Comparison of ENCODE assay signal across 1 cellular context in genomic region chr14:63717704-63718103, GRCh38.
TF ChIP-seq lines count a peak whose summit lies in the region.

No MANE protein-coding gene starts in this region.

TF ChIP-seq in HEK293, 187 proteins besides CTCF, POLR2A, EP300 and RAD21 (continued from another document and continues in another):
- TF ChIP-seq, protein P1, sequence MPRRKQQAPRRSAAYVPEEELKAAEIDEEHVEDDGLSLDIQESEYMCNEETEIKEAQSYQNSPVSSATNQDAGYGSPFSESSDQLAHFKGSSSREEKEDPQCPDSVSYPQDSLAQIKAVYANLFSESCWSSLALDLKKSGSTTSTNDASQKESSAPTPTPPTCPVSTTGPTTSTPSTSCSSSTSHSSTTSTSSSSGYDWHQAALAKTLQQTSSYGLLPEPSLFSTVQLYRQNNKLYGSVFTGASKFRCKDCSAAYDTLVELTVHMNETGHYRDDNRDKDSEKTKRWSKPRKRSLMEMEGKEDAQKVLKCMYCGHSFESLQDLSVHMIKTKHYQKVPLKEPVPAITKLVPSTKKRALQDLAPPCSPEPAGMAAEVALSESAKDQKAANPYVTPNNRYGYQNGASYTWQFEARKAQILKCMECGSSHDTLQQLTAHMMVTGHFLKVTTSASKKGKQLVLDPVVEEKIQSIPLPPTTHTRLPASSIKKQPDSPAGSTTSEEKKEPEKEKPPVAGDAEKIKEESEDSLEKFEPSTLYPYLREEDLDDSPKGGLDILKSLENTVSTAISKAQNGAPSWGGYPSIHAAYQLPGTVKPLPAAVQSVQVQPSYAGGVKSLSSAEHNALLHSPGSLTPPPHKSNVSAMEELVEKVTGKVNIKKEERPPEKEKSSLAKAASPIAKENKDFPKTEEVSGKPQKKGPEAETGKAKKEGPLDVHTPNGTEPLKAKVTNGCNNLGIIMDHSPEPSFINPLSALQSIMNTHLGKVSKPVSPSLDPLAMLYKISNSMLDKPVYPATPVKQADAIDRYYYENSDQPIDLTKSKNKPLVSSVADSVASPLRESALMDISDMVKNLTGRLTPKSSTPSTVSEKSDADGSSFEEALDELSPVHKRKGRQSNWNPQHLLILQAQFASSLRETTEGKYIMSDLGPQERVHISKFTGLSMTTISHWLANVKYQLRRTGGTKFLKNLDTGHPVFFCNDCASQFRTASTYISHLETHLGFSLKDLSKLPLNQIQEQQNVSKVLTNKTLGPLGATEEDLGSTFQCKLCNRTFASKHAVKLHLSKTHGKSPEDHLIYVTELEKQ (tag by site-specific recombination; IDR thresholded peaks at IDR 0.05; ENCODE audit: borderline replicate concordance), result peak; percentile 74; the same call in 1 of the 2 replicates
- TF ChIP-seq ZNF514 (tag by site-specific recombination; IDR thresholded peaks at IDR 0.05) (no peak), ZFHX2 (tag by site-specific recombination; conservative IDR thresholded peaks at IDR 0.05) (no peak), GLI2 (tag by site-specific recombination; IDR thresholded peaks at IDR 0.05; ENCODE audit: borderline replicate concordance, low read depth) (no peak), ZNF837 (tag by site-specific recombination; IDR thresholded peaks at IDR 0.05) (no peak), ZBTB1 (tag by site-specific recombination; IDR thresholded peaks at IDR 0.05) (no peak), ZNF202 (tag by site-specific recombination; IDR thresholded peaks at IDR 0.05; ENCODE audit: borderline replicate concordance) (no peak), INSM2 (tag by site-specific recombination; IDR thresholded peaks at IDR 0.05) (no peak), ZNF248 (tag by site-specific recombination; IDR thresholded peaks at IDR 0.05) (no peak), ZNF658 (tag by site-specific recombination; IDR thresholded peaks at IDR 0.05) (no peak), ZNF132 (tag by site-specific recombination; IDR thresholded peaks at IDR 0.05; ENCODE audit: borderline replicate concordance) (no peak), BCL11A (tag by site-specific recombination; IDR thresholded peaks at IDR 0.05; ENCODE audit: low read depth) (no peak), SCRT2 (tag by site-specific recombination; IDR thresholded peaks at IDR 0.05) (no peak), ZNF704 (tag by site-specific recombination; IDR thresholded peaks at IDR 0.05) (no peak), ZNF157 (tag by site-specific recombination; IDR thresholded peaks at IDR 0.05) (no peak), ZNF426 (tag by site-specific recombination; IDR thresholded peaks at IDR 0.05) (no peak), ZNF623 (tag by site-specific recombination; IDR thresholded peaks at IDR 0.05) (no peak), HOXD13 (CRISPR knock-in tag; IDR thresholded peaks at IDR 0.05; ENCODE audit: borderline replicate concordance) (no peak), KLF10 (tag by site-specific recombination; IDR thresholded peaks at IDR 0.05) (no peak), ZNF19 (tag by site-specific recombination; IDR thresholded peaks at IDR 0.05; ENCODE audit: low read depth) (no peak), ZNF596 (tag by site-specific recombination; IDR thresholded peaks at IDR 0.05) (no peak), YY2 (tag by site-specific recombination; IDR thresholded peaks at IDR 0.05) (no peak), GLIS1 (tag by site-specific recombination; IDR thresholded peaks at IDR 0.05) (no peak), PBX3 (CRISPR knock-in tag; IDR thresholded peaks at IDR 0.05) (no peak), ZIC2 (tag by site-specific recombination; IDR thresholded peaks at IDR 0.05) (no peak), ZNF404 (tag by site-specific recombination; IDR thresholded peaks at IDR 0.05) (no peak), ZSCAN4 (tag by site-specific recombination; IDR thresholded peaks at IDR 0.05) (no peak), MZF1 (tag by site-specific recombination; IDR thresholded peaks at IDR 0.05; ENCODE audit: borderline replicate concordance) (peak; percentile 93), ZNF629 (tag by site-specific recombination; IDR thresholded peaks at IDR 0.05) (no peak), ZNF148 (tag by site-specific recombination; IDR thresholded peaks at IDR 0.05; ENCODE audit: borderline replicate concordance) (no peak), ZNF398 (tag by site-specific recombination; IDR thresholded peaks at IDR 0.05) (no peak), ZNF768 (tag by site-specific recombination; IDR thresholded peaks at IDR 0.05) (no peak), ZXDB (tag by site-specific recombination; IDR thresholded peaks at IDR 0.05) (no peak), ZNF610 (tag by site-specific recombination; IDR thresholded peaks at IDR 0.05; ENCODE audit: borderline replicate concordance) (peak; percentile 63; the same call in 1 of the 2 replicates), ZNF558 (tag by site-specific recombination; IDR thresholded peaks at IDR 0.05) (peak; percentile 60; the same call in 1 of the 2 replicates), TCF7L2 (IDR thresholded peaks at IDR 0.05; ENCODE audit: borderline replicate concordance, low read depth, low read length) (no peak), ZNF140 (tag by site-specific recombination; IDR thresholded peaks at IDR 0.05) (no peak), ZNF560 (tag by site-specific recombination; IDR thresholded peaks at IDR 0.05; ENCODE audit: borderline replicate concordance) (no peak), SCRT1 (tag by site-specific recombination; IDR thresholded peaks at IDR 0.05; ENCODE audit: borderline replicate concordance) (no peak), ZNF394 (tag by site-specific recombination; IDR thresholded peaks at IDR 0.05; ENCODE audit: borderline replicate concordance) (no peak), ZNF37A (tag by site-specific recombination; IDR thresholded peaks at IDR 0.05) (no peak), BCL11B (tag by site-specific recombination; IDR thresholded peaks at IDR 0.05; ENCODE audit: low read depth) (no peak), ZBTB20 (tag by site-specific recombination; IDR thresholded peaks at IDR 0.05) (no peak), ZNF18 (tag by site-specific recombination; IDR thresholded peaks at IDR 0.05) (no peak), ZNF214 (tag by site-specific recombination; IDR thresholded peaks at IDR 0.05; ENCODE audit: borderline replicate concordance) (no peak), ZBTB8A (tag by site-specific recombination; IDR thresholded peaks at IDR 0.05) (no peak), ZNF555 (tag by site-specific recombination; conservative IDR thresholded peaks at IDR 0.05) (no peak), ZBTB7A (tag by site-specific recombination; IDR thresholded peaks at IDR 0.05; ENCODE audit: low read depth) (no peak)
- TF ChIP-seq, protein P2, sequence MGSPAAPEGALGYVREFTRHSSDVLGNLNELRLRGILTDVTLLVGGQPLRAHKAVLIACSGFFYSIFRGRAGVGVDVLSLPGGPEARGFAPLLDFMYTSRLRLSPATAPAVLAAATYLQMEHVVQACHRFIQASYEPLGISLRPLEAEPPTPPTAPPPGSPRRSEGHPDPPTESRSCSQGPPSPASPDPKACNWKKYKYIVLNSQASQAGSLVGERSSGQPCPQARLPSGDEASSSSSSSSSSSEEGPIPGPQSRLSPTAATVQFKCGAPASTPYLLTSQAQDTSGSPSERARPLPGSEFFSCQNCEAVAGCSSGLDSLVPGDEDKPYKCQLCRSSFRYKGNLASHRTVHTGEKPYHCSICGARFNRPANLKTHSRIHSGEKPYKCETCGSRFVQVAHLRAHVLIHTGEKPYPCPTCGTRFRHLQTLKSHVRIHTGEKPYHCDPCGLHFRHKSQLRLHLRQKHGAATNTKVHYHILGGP (tag by site-specific recombination; IDR thresholded peaks at IDR 0.05), result no peak
- TF ChIP-seq, protein P3, sequence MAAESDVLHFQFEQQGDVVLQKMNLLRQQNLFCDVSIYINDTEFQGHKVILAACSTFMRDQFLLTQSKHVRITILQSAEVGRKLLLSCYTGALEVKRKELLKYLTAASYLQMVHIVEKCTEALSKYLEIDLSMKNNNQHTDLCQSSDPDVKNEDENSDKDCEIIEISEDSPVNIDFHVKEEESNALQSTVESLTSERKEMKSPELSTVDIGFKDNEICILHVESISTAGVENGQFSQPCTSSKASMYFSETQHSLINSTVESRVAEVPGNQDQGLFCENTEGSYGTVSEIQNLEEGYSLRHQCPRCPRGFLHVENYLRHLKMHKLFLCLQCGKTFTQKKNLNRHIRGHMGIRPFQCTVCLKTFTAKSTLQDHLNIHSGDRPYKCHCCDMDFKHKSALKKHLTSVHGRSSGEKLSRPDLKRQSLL (tag by site-specific recombination; IDR thresholded peaks at IDR 0.05), result no peak
